Comparison of ENCODE assay signal across 32 cellular contexts in the genomic region with DNA sequence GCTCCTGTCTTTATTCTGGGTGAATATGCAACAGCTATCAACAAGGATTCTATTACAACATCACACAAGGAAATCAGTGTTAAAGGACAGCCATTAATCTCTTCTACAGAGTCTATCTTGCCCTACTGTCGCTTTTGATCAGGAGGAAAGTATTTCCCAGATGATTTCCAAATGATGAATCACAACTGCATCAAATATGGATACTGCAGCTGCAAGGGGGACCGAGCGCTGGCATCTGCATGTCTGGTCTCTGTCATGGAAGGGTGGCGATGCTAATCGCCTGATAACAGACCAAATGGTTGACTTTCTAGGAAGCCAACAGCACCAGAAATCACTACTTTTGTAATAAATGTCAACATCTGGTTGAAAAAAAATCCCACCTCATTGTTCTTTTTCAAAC. TPM values are rescaled to one million over a fixed set of nuclear protein-coding genes. Genes with fewer than 3 reads are reported as not detected.
"Had no signal": no experiment of that assay in that cellular context is flagged by ENCODE, and none has a peak within 500 bp of the region (broad histone marks: within the 10 kb centered on the region; RNA-seq: fewer than 3 reads in every experiment).

No MANE protein-coding gene starts in this region.

- H3K27ac ChIP-seq: stomach, suprapubic skin, testis, thoracic aorta, thyroid gland, tibial artery, tibial nerve, transverse colon, upper lobe of left lung, upper lobe of right lung, uterus, vagina had no signal

- DNase-seq: stimulated activated CD4-positive, alpha-beta T cell treated with anti-CD3 and anti-CD28 coated beads, Interleukin-2, amount 100 ng/mL, for 48 hours; stimulated activated CD4-positive, alpha-beta T cell treated with anti-CD3 and anti-CD28 coated beads, Interleukin-4, amount 100 ng/mL, for 1 hour; stimulated activated CD4-positive, alpha-beta T cell treated with anti-CD3 and anti-CD28 coated beads, Interleukin-4, amount 100 ng/mL, for 24 hours; stimulated activated CD4-positive, alpha-beta T cell treated with anti-CD3 and anti-CD28 coated beads, Interleukin-4, amount 100 ng/mL, for 4 hours; stimulated activated CD8-positive, alpha-beta memory T cell treated with anti-CD3 and anti-CD28 coated beads, Interleukin-4, amount 100 ng/mL, for 48 hours; stimulated activated naive B cell treated with anti-CD40 and anti-IgM and Interleukin-4, amounts not matched to agents 10 μg/mL and 1 μg/mL and 100 μg/mL, for 72 hours; stimulated activated naive CD4-positive, alpha-beta T cell; stimulated activated naive CD4-positive, alpha-beta T cell treated with Interleukin-2 at 50 U/mL for 16 hours; stimulated activated naive CD8-positive, alpha-beta T cell treated with anti-CD3 and anti-CD28 coated beads, Interleukin-15, amount 100 ng/mL, for 72 hours; stimulated activated naive CD8-positive, alpha-beta T cell treated with anti-CD3 and anti-CD28 coated beads, Interleukin-15, Interleukin-2, amounts not matched to agents 100 U/mL and 50 U/mL, for 24 hours; stomach; substantia nigra; testis; thyroid gland; tibial artery; transverse colon; trophoblast cell; upper lobe of left lung; upper lobe of right lung; uterus had no signal

- H3K36me3 ChIP-seq: stomach, suprapubic skin, thoracic aorta, thyroid gland, tibial artery, tibial nerve, transverse colon, upper lobe of left lung, upper lobe of right lung, uterus, vagina had no signal

- H3K4me1 ChIP-seq: stomach, suprapubic skin, testis, thyroid gland, tibial artery, tibial nerve, transverse colon, upper lobe of left lung, upper lobe of right lung, uterus, vagina had no signal

- H3K27me3 ChIP-seq: testis, thyroid gland, tibial nerve, upper lobe of left lung, upper lobe of right lung, uterus, vagina had no signal

- H3K4me3 ChIP-seq: stomach, suprapubic skin, testis, thoracic aorta, thyroid gland, tibial artery, tibial nerve, transverse colon, upper lobe of left lung, upper lobe of right lung, uterus, vagina had no signal

- H3K9me3 ChIP-seq: testis, thyroid gland had no signal

- ATAC-seq: stimulated activated effector memory CD8-positive, alpha-beta T cell treated with anti-CD3 and anti-CD28 coated beads, Interleukin-12 subunit alpha, Interleukin-12 subunit beta, amount 100 ng/mL, for 72 hours; stimulated activated memory B cell treated with anti-CD40 and anti-IgM and Interleukin-4, amounts not matched to agents 10 μg/mL and 1 μg/mL and 100 μg/mL, for 72 hours; stimulated activated naive B cell treated with anti-CD40 and anti-IgM and Interleukin-4, amounts not matched to agents 10 μg/mL and 1 μg/mL and 100 μg/mL, for 72 hours; stimulated activated naive CD8-positive, alpha-beta T cell treated with anti-CD3 and anti-CD28 coated beads, Interleukin-15, amount 100 ng/mL, for 72 hours; stimulated activated naive CD8-positive, alpha-beta T cell treated with anti-CD3 and anti-CD28 coated beads, Interleukin-15, Interleukin-2, amounts not matched to agents 100 U/mL and 50 U/mL, for 24 hours; upper lobe of right lung had no signal

- FAIRE-seq: urothelium cell line had no signal

RNA-seq across cellular contexts. Expression of gene OR6B3, which starts 21.2 kb away (rescaled TPM):
- total RNA-seq: stomach, subcutaneous adipose tissue, suprapubic skin, temporal lobe, thoracic aorta, thyroid gland, transverse colon, upper lobe of left lung, upper lobe of right lung, ureter, urinary bladder, uterus, vagina had no signal
- polyA plus RNA-seq: stomach, thymus, urinary bladder had no signal

RNA-seq across cellular contexts. Expression of gene OR6B2, which starts 44.3 kb away (rescaled TPM):
- total RNA-seq: stomach, subcutaneous adipose tissue, suprapubic skin, temporal lobe, testis, thoracic aorta, thyroid gland, transverse colon, upper lobe of left lung, upper lobe of right lung, ureter, urinary bladder, uterus, vagina had no signal
- polyA plus RNA-seq: stomach, thymus, urinary bladder had no signal
